1 cellular context compared by ENCODE assay signal in the genomic region with DNA sequence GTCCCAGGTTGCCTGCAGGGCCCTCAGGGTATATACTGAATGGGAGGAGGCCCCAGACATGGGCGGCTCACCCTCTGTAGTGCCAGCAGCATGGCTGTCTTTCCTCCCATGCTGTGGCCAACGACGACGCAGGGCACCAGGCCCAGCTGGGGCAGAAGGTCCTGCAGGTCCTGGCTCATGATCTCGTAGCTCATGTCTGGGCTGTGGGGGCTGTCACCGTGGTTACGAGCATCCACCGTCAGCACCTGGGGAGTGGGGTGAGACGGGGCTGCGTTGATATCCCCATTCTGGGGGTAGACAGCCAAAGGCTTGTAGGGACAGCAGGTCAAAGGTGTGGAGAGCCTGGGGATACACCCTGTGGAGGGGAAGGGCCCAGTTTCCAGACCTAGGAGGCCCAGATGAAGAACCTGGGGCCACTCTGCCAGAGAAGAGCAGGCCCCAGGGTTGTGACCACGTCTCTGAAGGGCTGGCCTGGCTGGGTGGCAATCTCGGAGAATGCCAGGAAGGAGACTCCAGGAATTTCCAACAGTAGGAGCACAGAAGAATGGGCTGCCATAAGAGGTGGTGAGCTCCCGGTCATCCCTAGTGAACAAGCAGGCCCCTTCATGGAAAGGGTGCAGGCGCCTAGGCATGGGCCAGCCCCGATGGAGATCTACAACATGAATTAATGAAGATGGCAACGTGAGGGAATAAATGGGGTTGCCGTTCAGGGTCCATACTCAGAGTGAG.
A peak's percentile ranks its signal among the peaks of the same experiment; 100 is the strongest.
TF ChIP-seq lines count a peak whose summit lies in the region.

No MANE protein-coding gene starts in this region.

TF ChIP-seq in K562, 482 proteins besides CTCF, POLR2A, EP300 and RAD21:
- TF ChIP-seq KAT7 (CRISPR knock-in tag; IDR thresholded peaks at IDR 0.05; ENCODE audit: borderline replicate concordance) (0 out of 2 replicates have a peak, but pooled peaks have one; percentile 19), CBFB (CRISPR knock-in tag; IDR thresholded peaks at IDR 0.05) (0 out of 2 replicates have a peak, but pooled peaks have one; percentile 56), RBM22 (IDR thresholded peaks at IDR 0.05; ENCODE audit: low read depth, low read length, poor library complexity, severe bottlenecking) (no peak), ZBED1 (IDR thresholded peaks at IDR 0.05) (peak; percentile 8; the same call in 1 of the 2 replicates), POLR2G (IDR thresholded peaks at IDR 0.05; ENCODE audit: low read depth, low read length) (peak; percentile 49; the same call in 1 of the 2 replicates), ZNF584 (CRISPR knock-in tag; IDR thresholded peaks at IDR 0.05; ENCODE audit: low read depth) (no peak), CREB1 (IDR thresholded peaks at IDR 0.05) (0 out of 2 replicates have a peak, but pooled peaks have one; percentile 9), CREB1 (CRISPR knock-in tag; IDR thresholded peaks at IDR 0.05) (no peak)
- TF ChIP-seq, protein P1, sequence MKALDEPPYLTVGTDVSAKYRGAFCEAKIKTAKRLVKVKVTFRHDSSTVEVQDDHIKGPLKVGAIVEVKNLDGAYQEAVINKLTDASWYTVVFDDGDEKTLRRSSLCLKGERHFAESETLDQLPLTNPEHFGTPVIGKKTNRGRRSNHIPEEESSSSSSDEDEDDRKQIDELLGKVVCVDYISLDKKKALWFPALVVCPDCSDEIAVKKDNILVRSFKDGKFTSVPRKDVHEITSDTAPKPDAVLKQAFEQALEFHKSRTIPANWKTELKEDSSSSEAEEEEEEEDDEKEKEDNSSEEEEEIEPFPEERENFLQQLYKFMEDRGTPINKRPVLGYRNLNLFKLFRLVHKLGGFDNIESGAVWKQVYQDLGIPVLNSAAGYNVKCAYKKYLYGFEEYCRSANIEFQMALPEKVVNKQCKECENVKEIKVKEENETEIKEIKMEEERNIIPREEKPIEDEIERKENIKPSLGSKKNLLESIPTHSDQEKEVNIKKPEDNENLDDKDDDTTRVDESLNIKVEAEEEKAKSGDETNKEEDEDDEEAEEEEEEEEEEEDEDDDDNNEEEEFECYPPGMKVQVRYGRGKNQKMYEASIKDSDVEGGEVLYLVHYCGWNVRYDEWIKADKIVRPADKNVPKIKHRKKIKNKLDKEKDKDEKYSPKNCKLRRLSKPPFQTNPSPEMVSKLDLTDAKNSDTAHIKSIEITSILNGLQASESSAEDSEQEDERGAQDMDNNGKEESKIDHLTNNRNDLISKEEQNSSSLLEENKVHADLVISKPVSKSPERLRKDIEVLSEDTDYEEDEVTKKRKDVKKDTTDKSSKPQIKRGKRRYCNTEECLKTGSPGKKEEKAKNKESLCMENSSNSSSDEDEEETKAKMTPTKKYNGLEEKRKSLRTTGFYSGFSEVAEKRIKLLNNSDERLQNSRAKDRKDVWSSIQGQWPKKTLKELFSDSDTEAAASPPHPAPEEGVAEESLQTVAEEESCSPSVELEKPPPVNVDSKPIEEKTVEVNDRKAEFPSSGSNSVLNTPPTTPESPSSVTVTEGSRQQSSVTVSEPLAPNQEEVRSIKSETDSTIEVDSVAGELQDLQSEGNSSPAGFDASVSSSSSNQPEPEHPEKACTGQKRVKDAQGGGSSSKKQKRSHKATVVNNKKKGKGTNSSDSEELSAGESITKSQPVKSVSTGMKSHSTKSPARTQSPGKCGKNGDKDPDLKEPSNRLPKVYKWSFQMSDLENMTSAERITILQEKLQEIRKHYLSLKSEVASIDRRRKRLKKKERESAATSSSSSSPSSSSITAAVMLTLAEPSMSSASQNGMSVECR (CRISPR knock-in tag; IDR thresholded peaks at IDR 0.05), result no peak
